ENCODE assay signal across 13 cellular contexts in the genomic region with DNA sequence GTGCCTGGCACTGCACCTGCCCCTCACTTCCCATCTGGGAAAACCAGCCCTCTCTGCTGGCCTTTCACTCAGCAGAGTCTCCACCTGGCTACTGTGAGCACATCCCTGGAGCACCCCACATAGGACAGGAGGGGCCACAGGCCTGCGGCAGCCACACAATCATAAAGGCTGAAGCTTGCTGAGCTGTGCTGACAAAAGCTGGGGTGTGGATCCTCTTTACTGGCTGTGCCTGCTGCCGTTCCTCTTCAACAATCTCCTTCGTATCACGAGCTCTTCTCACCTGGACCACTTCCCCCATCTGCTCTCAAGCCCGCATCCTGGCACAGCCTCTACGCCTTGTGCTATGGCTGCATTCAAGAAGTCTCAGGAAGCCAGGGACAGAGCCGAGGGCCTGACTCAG.
DNase-seq lines count a peak whose midpoint lies in the region; ATAC-seq and TF ChIP-seq lines count a peak whose summit lies in the region.
"Had no signal": no experiment of that assay in that cellular context is flagged by ENCODE, and none has a peak within 500 bp of the region (broad histone marks: within the 10 kb centered on the region; RNA-seq: fewer than 3 reads in every experiment).

No MANE protein-coding gene starts in this region.

- H3K4me1 ChIP-seq in vagina, result peaks cover 43% of the 10 kb centered on the region
- peaks cover 0 to 19% of the 10 kb centered on the region in 2 donors for H3K4me1 ChIP-seq in uterus
- H3K4me1 ChIP-seq in PC-9 (replicated peaks; ENCODE audit: insufficient read depth), result peaks cover 5% of the 10 kb centered on the region

- no TSS peak for BruUV-seq in PC-9 (replicated peaks; lab: Mats Ljungman, UMichigan)

- H3K36me3 ChIP-seq in vagina (peaks cover 0 to 22% of the 10 kb centered on the region in 2 donors), uterus (no peaks in the 10 kb centered on the region), PC-9 (ENCODE audit: low read depth) (peaks cover 22% of the 10 kb centered on the region)
- H3K36me3 ChIP-seq: transverse colon had no signal

- no peak overlapping the region for H3K4me2 ChIP-seq in PC-9

- H3K4me3 ChIP-seq in vagina (no peak overlapping the region), uterus (no peak overlapping the region), PC-9 (no peak overlapping the region)
- H3K4me3 ChIP-seq: transverse colon had no signal

- TF ChIP-seq CTCF in vagina (IDR thresholded peaks at IDR 0.05) (no peak), uterus (IDR thresholded peaks at IDR 0.05) (no peak), PC-9 (conservative IDR thresholded peaks at IDR 0.05) (no peak)

- peaks cover 76% of the 10 kb centered on the region for H3K79me2 ChIP-seq in PC-9 (ENCODE audit: low read depth)

- DNase-seq in left ventricle myocardium superior, result peak; percentile 26
- DNase-seq in cardiac septum (ENCODE audit: low spot score), result no peak
- no peak for DNase-seq in vagina (ENCODE audit: extremely low spot score in 2 of 2)
- no peak for DNase-seq in uterus
- no peak for DNase-seq in PC-9
- DNase-seq: AML-193, MM.1S, NCI-H2171 treated with DMSO at 0.1 percent for 48 hours, transverse colon had no signal

- H4K20me1 ChIP-seq in PC-9 (ENCODE audit: insufficient read depth), result peaks cover 71% of the 10 kb centered on the region

- CTCF ChIA-PET in PC-9 (lab: Charles Lee), result no interaction called here

- no peaks in the 10 kb centered on the region for H3K9me2 ChIP-seq in PC-9 (ENCODE audit: insufficient read depth)

- ATAC-seq in left ventricle myocardium superior (no peak), GM21381 (IDR thresholded peaks at IDR 0.05; ENCODE audit: unreplicated experiment) (no peak)

- H3K27ac ChIP-seq in angular gyrus (ENCODE audit: low read depth, low read length) (peak overlapping the region; percentile 98), layer of hippocampus (ENCODE audit: low read depth, low read length) (peak overlapping the region; percentile 39), vagina (peak overlapping the region; percentile 84), uterus (no peak overlapping the region), PC-9 (no peak overlapping the region)
- H3K27ac ChIP-seq: transverse colon, VCaP had no signal

- no peaks in the 10 kb centered on the region for H3K9me3 ChIP-seq in vagina
- H3K9me3 ChIP-seq in uterus, result no peaks in the 10 kb centered on the region
- no peaks in the 10 kb centered on the region for H3K9me3 ChIP-seq in PC-9 (ENCODE audit: insufficient read depth, low read depth)
- H3K9me3 ChIP-seq: transverse colon had no signal

- H2AFZ ChIP-seq in PC-9, result no peak overlapping the region

- no peaks in the 10 kb centered on the region for H3K27me3 ChIP-seq in layer of hippocampus (ENCODE audit: control insufficient read depth, insufficient read depth, low read length)
- no peaks in the 10 kb centered on the region for H3K27me3 ChIP-seq in vagina
- no peaks in the 10 kb centered on the region for H3K27me3 ChIP-seq in uterus
- H3K27me3 ChIP-seq in PC-9 (ENCODE audit: insufficient read depth, low read depth), result no peaks in the 10 kb centered on the region
- H3K27me3 ChIP-seq: transverse colon had no signal

- POLR2A ChIA-PET in PC-9 (lab: Charles Lee; ENCODE audit: unreplicated experiment), result no interaction called here

- TF ChIP-seq POLR2A in vagina (IDR thresholded peaks at IDR 0.05) (no peak), uterus (IDR thresholded peaks at IDR 0.05) (no peak)

- intact Hi-C loops in left ventricle myocardium superior (cut with micrococcal nuclease), result no loop called here
- intact Hi-C loops in cardiac septum (cut with DNase I), result no loop called here
- intact Hi-C loops in vagina (cut with DNase I), result no loop called here
- intact Hi-C loops in uterus (cut with DNase I; ENCODE audit: low total_unique reads), result no loop called here
- intact Hi-C loops in PC-9 (cut with micrococcal nuclease; ENCODE audit: unreplicated experiment), result no loop called here

- H3F3A ChIP-seq in PC-9 (ENCODE audit: insufficient read depth, low read depth), result peaks cover 41% of the 10 kb centered on the region; the same call in 1 of the 2 replicates

Comparison
In these comparisons a context has a peak if more than half of its experiments do, and no peak if none do; other contexts are left out.
1. H3K27ac ChIP-seq: peak in angular gyrus (single experiment), layer of hippocampus (single experiment) and vagina (single experiment); none in uterus (0 of 2) and PC-9 (single experiment).